Comparison of ENCODE assay signal across 16 cellular contexts in the genomic region with DNA sequence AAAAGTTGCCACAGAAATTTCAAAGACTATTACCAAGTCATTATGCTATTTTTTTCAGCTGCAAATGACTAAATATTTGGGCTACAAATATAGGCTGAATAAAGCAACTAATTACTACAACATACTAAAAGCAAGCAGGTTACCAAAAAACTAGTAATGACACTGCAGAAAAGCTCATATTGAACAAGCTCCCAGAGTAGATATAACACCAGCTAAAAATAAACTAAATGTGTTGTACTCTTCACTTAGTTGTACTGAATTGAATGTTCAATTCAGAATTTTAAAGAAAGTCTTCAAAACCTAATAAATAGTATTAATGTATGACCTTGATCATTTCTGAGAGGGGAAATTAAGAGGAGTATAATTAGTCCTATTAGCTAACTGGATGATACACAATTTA.
DNase-seq lines count a peak whose midpoint lies in the region; ATAC-seq and TF ChIP-seq lines count a peak whose summit lies in the region.
"Had no signal": no experiment of that assay in that cellular context is flagged by ENCODE, and none has a peak within 500 bp of the region (broad histone marks: within the 10 kb centered on the region; RNA-seq: fewer than 3 reads in every experiment).

No MANE protein-coding gene starts in this region.

- H3F3A ChIP-seq in DOHH2 (ENCODE audit: control insufficient read depth, insufficient read depth) = peaks cover 15% of the 10 kb centered on the region
- no peaks in the 10 kb centered on the region for H3F3A ChIP-seq in OCI-LY1 (ENCODE audit: insufficient read depth, low read length)

- H3K27ac Mint-ChIP-seq in stimulated activated memory B cell treated with anti-CD40 and anti-IgM and Interleukin-4, amounts not matched to agents 10 μg/mL and 1 μg/mL and 100 μg/mL, for 72 hours = peak overlapping the region; percentile 78
- H3K27ac Mint-ChIP-seq: CD14-positive monocyte had no signal

- peaks cover 99% of the 10 kb centered on the region for H3K79me2 ChIP-seq in DOHH2 (ENCODE audit: control insufficient read depth, low read length)
- peaks cover 59% of the 10 kb centered on the region for H3K79me2 ChIP-seq in OCI-LY1 (ENCODE audit: insufficient read depth, low read length)

- H3K4me2 ChIP-seq in DOHH2 (ENCODE audit: low read length) = peak overlapping the region; percentile 85
- H3K4me2 ChIP-seq in OCI-LY1 (ENCODE audit: low read length) = peak overlapping the region; percentile 68; the same call in 1 of the 2 replicates

- H3K9me2 ChIP-seq in DOHH2 (replicated peaks; ENCODE audit: control insufficient read depth, low read length) = no peaks in the 10 kb centered on the region
- H3K9me2 ChIP-seq in OCI-LY1 (ENCODE audit: low read depth, low read length) = no peaks in the 10 kb centered on the region

- H3K9me3 Mint-ChIP-seq in stimulated activated memory B cell treated with anti-CD40 and anti-IgM and Interleukin-4, amounts not matched to agents 10 μg/mL and 1 μg/mL and 100 μg/mL, for 72 hours = no peaks in the 10 kb centered on the region
- H3K9me3 Mint-ChIP-seq: CD14-positive monocyte had no signal

- H3K36me3 ChIP-seq in DOHH2 (ENCODE audit: control insufficient read depth, low read length) (peaks cover 34% of the 10 kb centered on the region), OCI-LY1 (ENCODE audit: insufficient read depth, low read length) (no peaks in the 10 kb centered on the region; the same call in 1 of the 2 replicates)

- H3K4me3 ChIP-seq in DOHH2 (ENCODE audit: low read length) (peak overlapping the region; percentile 73), OCI-LY1 (ENCODE audit: low read depth, low read length, poor library complexity, severe bottlenecking) (no peak overlapping the region)

- no peak overlapping the region for H3K9ac ChIP-seq in OCI-LY1 (ENCODE audit: low read length)

- no peak for TF ChIP-seq CTCF in DOHH2 (IDR thresholded peaks at IDR 0.05; ENCODE audit: low read depth, low read length, poor library complexity, severe bottlenecking)
- no peak for TF ChIP-seq CTCF in OCI-LY1 (IDR thresholded peaks at IDR 0.05; ENCODE audit: low read length)

- H4K20me1 ChIP-seq in DOHH2 (ENCODE audit: control insufficient read depth, insufficient read depth, low read depth, low read length) = no peaks in the 10 kb centered on the region
- no peaks in the 10 kb centered on the region for H4K20me1 ChIP-seq in OCI-LY1 (ENCODE audit: insufficient read depth, low read length)

- H3K4me1 ChIP-seq in DOHH2 (ENCODE audit: control insufficient read depth, low read length) = peaks cover 95% of the 10 kb centered on the region
- H3K4me1 ChIP-seq in OCI-LY1 (ENCODE audit: insufficient read depth, low read length, severe bottlenecking) = peaks cover 81% of the 10 kb centered on the region

- H3K4me1 Mint-ChIP-seq in stimulated activated memory B cell treated with anti-CD40 and anti-IgM and Interleukin-4, amounts not matched to agents 10 μg/mL and 1 μg/mL and 100 μg/mL, for 72 hours = peaks cover 71% of the 10 kb centered on the region

- H3K27me3 ChIP-seq in DOHH2 (ENCODE audit: control insufficient read depth, low read length) (no peaks in the 10 kb centered on the region), OCI-LY1 (ENCODE audit: insufficient read depth, low read length) (no peaks in the 10 kb centered on the region)

- DNase-seq in inferior parietal cortex (ENCODE audit: extremely low spot score) = peak; percentile 7
- DNase-seq in activated CD4-positive, alpha-beta T cell treated with anti-CD3 and anti-CD28 coated beads for 1 hour = no peak
- DNase-seq: DMS153, EL, KBM-7, NCI-H1105 treated with DMSO at 0.1 percent for 48 hours, NCI-H1694 treated with DMSO at 0.1 percent for 48 hours, NCI-H2227 treated with DMSO at 0.1 percent for 48 hours, NCI-H510A treated with DMSO at 0.1 percent for 48 hours had no signal

- no peak overlapping the region for H2AFZ ChIP-seq in OCI-LY1 (ENCODE audit: low read length)

- H3K9me3 ChIP-seq in DOHH2 (ENCODE audit: control insufficient read depth, insufficient read depth, low read length) = no peaks in the 10 kb centered on the region
- no peaks in the 10 kb centered on the region for H3K9me3 ChIP-seq in OCI-LY1 (ENCODE audit: low read length)

- no peak for ATAC-seq in stimulated activated memory B cell treated with anti-CD40 and anti-IgM and Interleukin-4, amounts not matched to agents 10 μg/mL and 1 μg/mL and 100 μg/mL, for 72 hours
- ATAC-seq in GM18858 (IDR thresholded peaks at IDR 0.05; ENCODE audit: unreplicated experiment) (no peak), HG03159 (IDR thresholded peaks at IDR 0.05; ENCODE audit: unreplicated experiment) (no peak)
- ATAC-seq: Panc1 had no signal

- peak overlapping the region; percentile 97 for H3K27ac ChIP-seq in DOHH2 (ENCODE audit: low read depth, low read length)
- H3K27ac ChIP-seq in OCI-LY1 (ENCODE audit: low read depth, low read length, poor library complexity, severe bottlenecking) = no peak overlapping the region

- no peaks in the 10 kb centered on the region for H3K36me3 Mint-ChIP-seq in stimulated activated memory B cell treated with anti-CD40 and anti-IgM and Interleukin-4, amounts not matched to agents 10 μg/mL and 1 μg/mL and 100 μg/mL, for 72 hours
- H3K36me3 Mint-ChIP-seq: CD14-positive monocyte had no signal

- H3K27me3 Mint-ChIP-seq in stimulated activated memory B cell treated with anti-CD40 and anti-IgM and Interleukin-4, amounts not matched to agents 10 μg/mL and 1 μg/mL and 100 μg/mL, for 72 hours = no peaks in the 10 kb centered on the region

- H3K4me3 Mint-ChIP-seq in stimulated activated memory B cell treated with anti-CD40 and anti-IgM and Interleukin-4, amounts not matched to agents 10 μg/mL and 1 μg/mL and 100 μg/mL, for 72 hours = no peak overlapping the region
- H3K4me3 Mint-ChIP-seq: CD14-positive monocyte had no signal
